ENCODE assay signal across 8 cellular contexts in the genomic region with DNA sequence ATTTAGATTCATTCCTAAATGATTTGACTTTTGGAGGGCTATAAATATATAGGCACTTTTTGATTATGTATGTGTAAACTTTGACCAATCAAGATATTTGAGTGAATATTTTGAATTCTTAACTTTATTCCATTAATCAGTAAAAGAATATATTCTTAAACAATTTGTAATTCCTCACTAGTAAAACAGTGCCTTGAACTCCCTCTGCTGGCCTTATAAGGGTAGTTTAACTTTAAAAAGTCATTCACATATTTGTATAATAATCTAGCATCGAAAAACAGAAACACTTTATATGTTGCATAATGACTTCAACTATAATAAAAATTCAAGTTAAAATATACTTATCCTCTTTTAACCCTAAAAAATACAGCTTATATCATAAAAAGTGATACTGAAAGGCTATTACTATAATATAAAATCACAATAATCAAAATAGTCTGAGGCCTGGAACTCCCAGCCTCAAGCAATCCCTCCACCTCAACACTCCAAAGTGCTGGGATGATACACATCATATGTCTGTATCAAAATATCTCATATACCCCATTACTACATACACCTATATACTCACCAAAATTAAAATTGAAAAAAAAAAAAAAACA. TPM values are rescaled to one million over a fixed set of nuclear protein-coding genes. Genes with fewer than 3 reads are reported as not detected.
DNase-seq lines count a peak whose midpoint lies in the region; ATAC-seq and TF ChIP-seq lines count a peak whose summit lies in the region.

No MANE protein-coding gene starts in this region.

- intact Hi-C loops in adrenal gland (cut with DNase I): loop anchor here (10.0 kb wide), 1 partner anchor 682 kb away; no protein-coding TSS in a partner anchor
- intact Hi-C loops in left colon (cut with DNase I, micrococcal nuclease): loop anchor here in 1 of 2 donors (5.0 kb wide), 1 partner anchor 685 kb away; no protein-coding TSS in a partner anchor

- no peak overlapping the region for H3K27ac ChIP-seq in adrenal gland

- TF ChIP-seq POLR2A in adrenal gland (IDR thresholded peaks at IDR 0.05): no peak

- peak; percentile 28 to 59 (median 38) for TF ChIP-seq CTCF in adrenal gland (IDR thresholded peaks at IDR 0.05)

- ATAC-seq in GM18867 (IDR thresholded peaks at IDR 0.05; ENCODE audit: unreplicated experiment) (peak; percentile 65), left colon (peak; percentile 31), GM18870 (IDR thresholded peaks at IDR 0.05; ENCODE audit: unreplicated experiment) (no peak)
- ATAC-seq in activated CD4-positive, CD25-positive, alpha-beta regulatory T cell treated with anti-CD3 and anti-CD28 coated beads, Interleukin-2, amount 50 U/mL, for 24 hours: no peak

- no peak overlapping the region for H3K4me3 ChIP-seq in adrenal gland

- no peaks in the 10 kb centered on the region for H3K9me3 ChIP-seq in adrenal gland (replicated peaks in 1 of 3)

- DNase-seq in Ammon's horn (ENCODE audit: low spot score) (peak; percentile 42), NCI-H1105 treated with DMSO at 0.1 percent for 48 hours (lab: John Stamatoyannopoulos, UW) (peak; percentile 45), adrenal gland (no peak), left colon (no peak)
- no peak for DNase-seq in activated CD4-positive, alpha-beta T cell treated with anti-CD3 and anti-CD28 coated beads, Interleukin-2, amount 50 U/mL, for 1 hour

- H3K4me1 ChIP-seq in adrenal gland (replicated peaks in 1 of 2): no peaks in the 10 kb centered on the region

- no peaks in the 10 kb centered on the region for H3K36me3 ChIP-seq in adrenal gland (replicated peaks in 1 of 2)

- H3K27me3 ChIP-seq in adrenal gland: no peaks in the 10 kb centered on the region

- 10 to 17% (median 12%) methylated on average over 1 of the region's 1 CpG for WGBS in adrenal gland, 4 donors

RNA-seq across cellular contexts. Expression of a gene that starts 31.2 kb away (rescaled TPM):
- 10 to 100 TPM; 22.4 to 35.3 (median 27.7) TPM for total RNA-seq in adrenal gland
- 10 to 100 TPM; 28.7 to 50.5 (median 41.9) TPM for polyA plus RNA-seq in adrenal gland
- total RNA-seq in left colon: 10 to 100 TPM; 22.7 to 24.2 TPM

RNA-seq across cellular contexts. Expression of a gene that starts 31.3 kb away (rescaled TPM):
- total RNA-seq in adrenal gland: 10 to 100 TPM in 7 of 8 donors, 1 to 10 TPM in 1; 6.3 to 28.8 (median 19.5) TPM
- 10 to 100 TPM in 1 of 3 donors, 1 to 10 TPM in 2; 4.0 to 21.2 (median 7.0) TPM for polyA plus RNA-seq in adrenal gland
- total RNA-seq in left colon: 10 to 100 TPM; 14.6 to 15.2 TPM

Comparison
In these comparisons a context has a peak if more than half of its experiments do, and no peak if none do; other contexts are left out.
1. DNase-seq: peak in Ammon's horn (single experiment) and NCI-H1105 treated with DMSO at 0.1 percent for 48 hours (single experiment); none in adrenal gland (0 of 7), left colon (0 of 2) and activated CD4-positive, alpha-beta T cell treated with anti-CD3 and anti-CD28 coated beads, Interleukin-2, amount 50 U/mL, for 1 hour (single experiment).
2. ATAC-seq: peak in GM18867 (single experiment) and left colon (single experiment); none in activated CD4-positive, CD25-positive, alpha-beta regulatory T cell treated with anti-CD3 and anti-CD28 coated beads, Interleukin-2, amount 50 U/mL, for 24 hours (0 of 2) and GM18870 (single experiment).